Comparison of ENCODE assay signal across 23 cellular contexts in the genomic region with DNA sequence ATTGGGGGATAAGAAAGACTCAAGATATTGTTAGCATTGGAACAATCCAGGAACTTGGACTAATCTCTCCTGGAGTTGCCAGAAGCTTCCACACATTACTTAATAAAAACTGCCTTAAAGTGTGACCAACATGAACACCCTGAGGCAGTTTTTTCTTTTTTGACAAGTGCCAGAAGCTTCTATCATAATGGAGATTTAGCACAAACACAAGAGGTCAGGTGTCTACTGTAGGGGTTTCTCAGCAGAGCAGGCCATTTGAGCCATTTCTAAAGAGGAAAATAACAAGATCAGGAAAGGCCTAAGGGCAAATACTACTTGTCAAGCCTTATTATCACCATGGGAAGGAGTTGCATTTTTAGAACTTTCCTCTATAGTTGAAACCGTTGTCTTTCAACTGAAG.
DNase-seq lines count a peak whose midpoint lies in the region; ATAC-seq, FAIRE-seq and TF ChIP-seq lines count a peak whose summit lies in the region.
"Had no signal": no experiment of that assay in that cellular context is flagged by ENCODE, and none has a peak within 500 bp of the region (broad histone marks: within the 10 kb centered on the region; RNA-seq: fewer than 3 reads in every experiment).

No MANE protein-coding gene starts in this region.

- 60 to 68% methylated on average over 1 of the region's 1 CpG for whole genome bisulfite sequencing in heart right ventricle, 2 donors
- WGBS in GM12878 (ENCODE audit: insufficient coverage, insufficient replicate concordance, low lambda C conversion rate, missing lambda C conversion rate) = 48% methylated on average over 1 of the region's 1 CpG

- intact Hi-C loops in left ventricle myocardium inferior (cut with micrococcal nuclease) (no loop called here), heart right ventricle (cut with DNase I) (no loop called here), GM12878 (cut with micrococcal nuclease; ENCODE audit: unreplicated experiment) (no loop called here), mucosa of descending colon (cut with DNase I, micrococcal nuclease) (no loop called here)

- in situ Hi-C loops in GM12878 (cut with MboI) = no loop called here

- SMC1A ChIA-PET in GM12878 (lab: Charles Lee; ENCODE audit: uncharacterized antibody, unreplicated experiment) = interaction anchor here (1.4 to 4.1 kb wide), 2 partner anchors 12 to 23 kb away, joined by 3 to 25 read pairs; no protein-coding TSS in a partner anchor

- no peaks in the 10 kb centered on the region for H3K27me3 ChIP-seq in left ventricle myocardium inferior (ENCODE audit: low read depth)
- H3K27me3 ChIP-seq in heart right ventricle = no peaks in the 10 kb centered on the region
- no peaks in the 10 kb centered on the region for H3K27me3 ChIP-seq in GM12878 (replicated peaks in 1 of 2; ENCODE audit: control insufficient read depth in 2 of 2, insufficient read depth in 2 of 2, low read length in 1 of 2)
- H3K27me3 ChIP-seq: BE2C, Peyer's patch, SJCRH30 had no signal

- DNase-seq in left ventricle myocardium inferior (no peak), heart right ventricle (no peak), NCI-H2227 treated with DMSO at 0.1 percent for 48 hours (lab: John Stamatoyannopoulos, UW) (peak; percentile 35), GM12878 (ENCODE audit: low read depth, low spot score) (no peak), left lobe of liver (ENCODE audit: low spot score) (no peak), mucosa of descending colon (no peak), glomerular visceral epithelial cell (ENCODE audit: extremely low spot score) (no peak)
- DNase-seq: BE2C, DMS79, NCI-H1092, NCI-H1436, NCI-H1930, NCI-H2171, NCI-H446 treated with DMSO at 0.1 percent for 48 hours, NCI-H526 treated with DMSO at 0.1 percent for 48 hours, Peyer's patch, SJCRH30, T-helper 1 cell had no signal

- POLR2A ChIA-PET in GM12878 (lab: Charles Lee) = no interaction called here

- H4K20me1 ChIP-seq in GM12878 (ENCODE audit: control insufficient read depth, insufficient read depth) = no peaks in the 10 kb centered on the region

- no TSS peak for BruUV-seq in GM12878 (replicated peaks; lab: Mats Ljungman, UMichigan)

- H3K9ac ChIP-seq in GM12878 (ENCODE audit: control insufficient read depth, insufficient read depth, low read length) = no peak overlapping the region

- H3K9me3 ChIP-seq in left ventricle myocardium inferior (replicated peaks) (peaks cover 13% of the 10 kb centered on the region), heart right ventricle (peaks cover 0 to 15% (median 0%) of the 10 kb centered on the region in 11 donors), GM12878 (replicated peaks; ENCODE audit: control insufficient read depth, insufficient read depth, low read length) (peaks cover 4% of the 10 kb centered on the region), mucosa of descending colon (no peaks in the 10 kb centered on the region)
- H3K9me3 ChIP-seq: A549, BE2C, Peyer's patch, SJCRH30 had no signal

- ATAC-seq in heart right ventricle (no peak), GM12878 (no peak), left lobe of liver (no peak), HG02623 (IDR thresholded peaks at IDR 0.05; ENCODE audit: unreplicated experiment) (no peak), mucosa of descending colon (no peak)
- ATAC-seq: A549 had no signal

- no peak overlapping the region for H3K4me2 ChIP-seq in GM12878 (ENCODE audit: control insufficient read depth, insufficient read depth)
- H3K4me2 ChIP-seq: A549 had no signal

- RAD21 ChIA-PET in GM12878 (lab: Charles Lee; ENCODE audit: unreplicated experiment) = interaction anchor here (1.2 kb wide), 1 partner anchor 23 kb away, joined by 3 read pairs; no protein-coding TSS in a partner anchor

- FAIRE-seq in GM12878 (lab: Jason Lieb, UNC) = no peak
- FAIRE-seq: A549, GM12892, GM18507, GM19239 had no signal

- CTCF ChIA-PET in GM12878 (lab: Yijun Ruan, JAX) = interaction anchor here (1.3 to 1.4 kb wide), 2 partner anchors 22 to 260 kb away, joined by 3 to 7 read pairs; no protein-coding TSS in a partner anchor

- H3K4me1 ChIP-seq in left ventricle myocardium inferior = peaks cover 16% of the 10 kb centered on the region
- peaks cover 0 to 21% (median 7%) of the 10 kb centered on the region in 9 donors for H3K4me1 ChIP-seq in heart right ventricle
- H3K4me1 ChIP-seq in GM12878 (ENCODE audit: control insufficient read depth, insufficient read depth, low read length) = no peaks in the 10 kb centered on the region; the same call in 1 of the 2 replicates
- no peaks in the 10 kb centered on the region for H3K4me1 ChIP-seq in mucosa of descending colon (ENCODE audit: low read depth)
- H3K4me1 ChIP-seq: A549, BE2C, Peyer's patch, SJCRH30 had no signal

- no peaks in the 10 kb centered on the region for H3K79me2 ChIP-seq in GM12878 (ENCODE audit: control insufficient read depth, insufficient read depth, low read length)

- no peak for TF ChIP-seq POLR2A in GM12878 (IDR thresholded peaks at IDR 0.05; ENCODE audit: low read depth, low read length)

- peak overlapping the region; percentile 79 for H3K27ac ChIP-seq in left ventricle myocardium inferior (replicated peaks)
- peak overlapping the region in 5 of 10 donors; percentile 47 to 82 (median 70) for H3K27ac ChIP-seq in heart right ventricle
- no peak overlapping the region for H3K27ac ChIP-seq in GM12878 (ENCODE audit: control insufficient read depth, insufficient read depth)
- H3K27ac ChIP-seq: A549, Peyer's patch, SJCRH30 had no signal

- no peak for TF ChIP-seq RAD21 in GM12878 (IDR thresholded peaks at IDR 0.05; ENCODE audit: insufficient read depth, low read depth, low read length)

- no peak for TF ChIP-seq CTCF in left ventricle myocardium inferior (IDR thresholded peaks at IDR 0.05; ENCODE audit: borderline replicate concordance)
- no peak for TF ChIP-seq CTCF in heart right ventricle (IDR thresholded peaks at IDR 0.05)
- TF ChIP-seq CTCF in GM12878 (IDR thresholded peaks at IDR 0.05 in 2 of 3, conservative IDR thresholded peaks at IDR 0.05 in 1 of 3; ENCODE audit: control insufficient read depth in 2 of 3, extremely low read depth in 1 of 3, insufficient read depth in 1 of 3, low read depth in 3 of 3, low read length in 3 of 3) = no peak
- no peak for TF ChIP-seq CTCF in mucosa of descending colon (IDR thresholded peaks at IDR 0.05)

- H3K4me3 ChIP-seq in left ventricle myocardium inferior (no peak overlapping the region), heart right ventricle (no peak overlapping the region), GM12878 (no peak overlapping the region), mucosa of descending colon (no peak overlapping the region)
- H3K4me3 ChIP-seq: A549, Peyer's patch, SJCRH30 had no signal

- TF ChIP-seq EP300 in GM12878 (IDR thresholded peaks at IDR 0.05; ENCODE audit: borderline replicate concordance in 1 of 2, control insufficient read depth in 1 of 2, low read depth in 2 of 2, low read length in 2 of 2) = no peak

- H2AFZ ChIP-seq in GM12878 (ENCODE audit: control insufficient read depth, low read depth, low read length) = peak overlapping the region; percentile 33

- H3K36me3 ChIP-seq in left ventricle myocardium inferior (no peaks in the 10 kb centered on the region), heart right ventricle (no peaks in the 10 kb centered on the region), GM12878 (ENCODE audit: control insufficient read depth in 2 of 2, insufficient read depth in 2 of 2, low read length in 1 of 2) (no peaks in the 10 kb centered on the region; a peak in 1 of 4 replicates), mucosa of descending colon (ENCODE audit: low read depth) (no peaks in the 10 kb centered on the region)
- H3K36me3 ChIP-seq: BE2C, Peyer's patch, SJCRH30 had no signal

TF ChIP-seq in GM12878, 131 proteins besides CTCF, POLR2A, EP300 and RAD21 (continues in another document):
- TF ChIP-seq, protein P1, sequence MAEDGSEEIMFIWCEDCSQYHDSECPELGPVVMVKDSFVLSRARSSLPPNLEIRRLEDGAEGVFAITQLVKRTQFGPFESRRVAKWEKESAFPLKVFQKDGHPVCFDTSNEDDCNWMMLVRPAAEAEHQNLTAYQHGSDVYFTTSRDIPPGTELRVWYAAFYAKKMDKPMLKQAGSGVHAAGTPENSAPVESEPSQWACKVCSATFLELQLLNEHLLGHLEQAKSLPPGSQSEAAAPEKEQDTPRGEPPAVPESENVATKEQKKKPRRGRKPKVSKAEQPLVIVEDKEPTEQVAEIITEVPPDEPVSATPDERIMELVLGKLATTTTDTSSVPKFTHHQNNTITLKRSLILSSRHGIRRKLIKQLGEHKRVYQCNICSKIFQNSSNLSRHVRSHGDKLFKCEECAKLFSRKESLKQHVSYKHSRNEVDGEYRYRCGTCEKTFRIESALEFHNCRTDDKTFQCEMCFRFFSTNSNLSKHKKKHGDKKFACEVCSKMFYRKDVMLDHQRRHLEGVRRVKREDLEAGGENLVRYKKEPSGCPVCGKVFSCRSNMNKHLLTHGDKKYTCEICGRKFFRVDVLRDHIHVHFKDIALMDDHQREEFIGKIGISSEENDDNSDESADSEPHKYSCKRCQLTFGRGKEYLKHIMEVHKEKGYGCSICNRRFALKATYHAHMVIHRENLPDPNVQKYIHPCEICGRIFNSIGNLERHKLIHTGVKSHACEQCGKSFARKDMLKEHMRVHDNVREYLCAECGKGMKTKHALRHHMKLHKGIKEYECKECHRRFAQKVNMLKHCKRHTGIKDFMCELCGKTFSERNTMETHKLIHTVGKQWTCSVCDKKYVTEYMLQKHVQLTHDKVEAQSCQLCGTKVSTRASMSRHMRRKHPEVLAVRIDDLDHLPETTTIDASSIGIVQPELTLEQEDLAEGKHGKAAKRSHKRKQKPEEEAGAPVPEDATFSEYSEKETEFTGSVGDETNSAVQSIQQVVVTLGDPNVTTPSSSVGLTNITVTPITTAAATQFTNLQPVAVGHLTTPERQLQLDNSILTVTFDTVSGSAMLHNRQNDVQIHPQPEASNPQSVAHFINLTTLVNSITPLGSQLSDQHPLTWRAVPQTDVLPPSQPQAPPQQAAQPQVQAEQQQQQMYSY (CRISPR knock-in tag; IDR thresholded peaks at IDR 0.05) = no peak
- no peak for TF ChIP-seq ZNF207 (IDR thresholded peaks at IDR 0.05; ENCODE audit: borderline replicate concordance)
- TF ChIP-seq JUNB (IDR thresholded peaks at IDR 0.05) = no peak
- TF ChIP-seq ETV6 (conservative IDR thresholded peaks at IDR 0.05 in 1 of 2, IDR thresholded peaks at IDR 0.05 in 1 of 2; ENCODE audit: borderline replicate concordance in 1 of 2, low read depth in 1 of 2) = no peak
